32 cellular contexts compared by ENCODE assay signal in the genomic region with DNA sequence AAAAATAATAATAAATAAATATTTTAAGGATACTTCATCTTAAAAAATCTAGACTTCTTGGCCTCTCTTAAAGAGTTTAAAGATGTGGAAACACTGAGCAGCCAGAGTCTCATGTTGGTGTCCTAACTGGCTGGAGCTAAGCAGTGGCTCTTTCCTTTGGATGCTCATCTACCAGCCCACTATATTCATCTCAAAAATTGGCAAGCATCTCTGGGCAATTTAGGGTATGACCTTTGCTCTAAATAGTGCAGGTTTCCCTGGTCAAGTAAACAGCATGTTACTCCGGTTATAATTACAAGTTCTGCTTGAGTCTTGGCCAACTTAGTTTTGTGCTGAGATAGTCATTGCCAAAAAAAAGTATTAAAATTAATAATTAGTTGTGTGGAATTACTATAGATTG.
"Had no signal": no experiment of that assay in that cellular context is flagged by ENCODE, and none has a peak within 500 bp of the region (broad histone marks: within the 10 kb centered on the region; RNA-seq: fewer than 3 reads in every experiment).

No MANE protein-coding gene starts in this region.

- FAIRE-seq: bronchial epithelial cell had no signal

- H3K27ac ChIP-seq: KMS-11, Peyer's patch, VCaP had no signal

- DNase-seq: activated B cell treated with CpG ODN at 0.5 μM for 24 hours; activated CD4-positive, alpha-beta memory T cell treated with anti-CD3 and anti-CD28 coated beads for 36 hours; activated CD4-positive, alpha-beta T cell treated with anti-CD3 and anti-CD28 coated beads for 4 hours; activated CD4-positive, alpha-beta T cell treated with anti-CD3 and anti-CD28 coated beads, Interleukin-2, amount 50 U/mL, for 1 hour; activated CD4-positive, CD25-positive, alpha-beta regulatory T cell treated with anti-CD3 and anti-CD28 coated beads, Interleukin-2, amount 50 U/mL, for 72 hours; activated CD8-positive, alpha-beta memory T cell treated with anti-CD3 and anti-CD28 coated beads, Interleukin-2, amount 50 U/mL, for 4 hours; activated naive CD4-positive, alpha-beta T cell treated with anti-CD3 and anti-CD28 coated beads, Interleukin-2, amount 10 ng/mL, durations not matched to agents 7 days and 5 days; activated naive CD8-positive, alpha-beta T cell treated with anti-CD3 and anti-CD28 coated beads, Interleukin-2, amount 50 U/mL, for 24 hours; activated T-cell treated with anti-CD3 and anti-CD28 coated beads for 4 hours; activated T-cell treated with anti-CD3 and anti-CD28 coated beads, Interleukin-2, amount 50 U/mL, for 4 hours; anterior cingulate cortex; central memory CD4-positive, alpha-beta T cell; MM.1S; MV-4-11; NCI-H1092; NCI-H1436 treated with DMSO at 0.1 percent for 48 hours; NCI-H1694 treated with DMSO at 0.1 percent for 48 hours; NCI-H2029; NCI-H2171; NCI-H510A; NCI-H526 treated with DMSO at 0.1 percent for 48 hours; NCI-H774; Peyer's patch; RPMI8226; SW 1271; T-helper 1 cell; T-helper 2 cell; T-helper 9 cell had no signal

- H3K27me3 ChIP-seq: Peyer's patch had no signal

- ATAC-seq: activated T-cell treated with anti-CD3 and anti-CD28 coated beads, Interleukin-2, amount 50 U/mL, for 4 hours; PC-3 had no signal

- H3K9me3 ChIP-seq: Peyer's patch had no signal

- H3K9ac ChIP-seq: KMS-11 had no signal

- H3K4me3 ChIP-seq: Peyer's patch had no signal

- H3K4me1 ChIP-seq: Peyer's patch had no signal

- H3K4me2 ChIP-seq: KMS-11 had no signal
